27 cellular contexts compared by ENCODE assay signal in the genomic region with DNA sequence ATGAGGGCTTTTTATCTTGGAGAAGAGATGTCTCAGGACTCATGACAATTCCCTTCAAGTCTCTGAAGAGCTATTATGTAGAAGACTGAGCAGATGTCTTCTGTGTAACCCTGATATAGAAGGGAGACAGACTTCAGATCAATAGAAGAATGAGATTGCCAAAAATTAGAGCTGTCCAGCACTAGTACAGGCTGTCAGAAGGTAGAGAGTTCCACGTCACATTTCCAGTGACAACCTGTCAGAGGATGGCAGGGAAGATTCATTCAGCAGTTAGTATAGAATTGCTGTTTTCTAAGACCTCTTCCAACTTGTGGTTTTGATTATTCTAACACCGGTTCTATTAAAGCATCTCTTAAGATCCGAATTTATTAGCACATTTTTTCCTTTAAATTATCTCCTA.
"Had no signal": no experiment of that assay in that cellular context is flagged by ENCODE, and none has a peak within 500 bp of the region (broad histone marks: within the 10 kb centered on the region; RNA-seq: fewer than 3 reads in every experiment).

No MANE protein-coding gene starts in this region.

- H3K9me3 ChIP-seq: colonic mucosa, esophagus squamous epithelium, gastrocnemius medialis, gastroesophageal sphincter, heart left ventricle, heart right ventricle had no signal

- ATAC-seq: effector memory CD8-positive, alpha-beta T cell; esophagus mucosa; foreskin keratinocyte; gastrocnemius medialis; gastroesophageal sphincter; heart left ventricle; heart right ventricle had no signal

- H3K27me3 ChIP-seq: colonic mucosa, esophagus squamous epithelium, foreskin keratinocyte, gastrocnemius medialis, gastroesophageal sphincter, heart left ventricle, heart right ventricle had no signal

- FAIRE-seq: colon, endometrium, endothelial cell of umbilical vein, frontal cortex had no signal

- H3K27ac ChIP-seq: colonic mucosa, coronary artery, dorsolateral prefrontal cortex, epithelial cell of prostate, esophagus squamous epithelium, foreskin keratinocyte, gastrocnemius medialis, gastroesophageal sphincter, heart left ventricle, heart right ventricle had no signal

- DNase-seq: colonic mucosa; cortex of kidney; dermis blood vessel endothelial cell; dorsolateral prefrontal cortex; effector CD4-positive, alpha-beta T cell; effector CD8-positive, alpha-beta T cell; effector memory CD4-positive, alpha-beta T cell; effector memory CD8-positive, alpha-beta T cell; endodermal cell; erythroblast; esophagus squamous epithelium; foreskin fibroblast; foreskin keratinocyte; foreskin melanocyte; gastrocnemius medialis; glutamatergic neuron; head of caudate nucleus; heart left ventricle; heart right ventricle had no signal

- H3K4me3 ChIP-seq: colonic mucosa, coronary artery, dorsolateral prefrontal cortex, esophagus squamous epithelium, gastrocnemius medialis, gastroesophageal sphincter, heart left ventricle, heart right ventricle had no signal

- H3K36me3 ChIP-seq: colonic mucosa, esophagus squamous epithelium, gastrocnemius medialis, gastroesophageal sphincter, heart left ventricle, heart right ventricle had no signal

- H3K4me1 ChIP-seq: colonic mucosa, esophagus squamous epithelium, foreskin keratinocyte, gastrocnemius medialis, gastroesophageal sphincter, heart left ventricle, heart right ventricle had no signal
